25 cellular contexts compared by ENCODE assay signal in genomic region chr13:20349564-20350379, GRCh38.
DNase-seq lines count a peak whose midpoint lies in the region; ATAC-seq and TF ChIP-seq lines count a peak whose summit lies in the region.
"Had no signal": no experiment of that assay in that cellular context is flagged by ENCODE, and none has a peak within 500 bp of the region (broad histone marks: within the 10 kb centered on the region; RNA-seq: fewer than 3 reads in every experiment).

No MANE protein-coding gene starts in this region.

- no peaks in the 10 kb centered on the region for H3K27me3 Mint-ChIP-seq in endodermal cell (ENCODE audit: insufficient read depth)
- H3K27me3 Mint-ChIP-seq: progenitor cell of endocrine pancreas; stimulated activated naive CD8-positive, alpha-beta T cell treated with anti-CD3 and anti-CD28 coated beads, Interleukin-15, amount 100 ng/mL, for 72 hours had no signal

- no peak overlapping the region for H3K27ac ChIP-seq in right cardiac atrium (ENCODE audit: low read length)
- no peak overlapping the region for H3K27ac ChIP-seq in right atrium auricular region
- H3K27ac ChIP-seq in endodermal cell (ENCODE audit: low read depth, low read length), result peak overlapping the region; percentile 47
- no peak overlapping the region for H3K27ac ChIP-seq in osteoblast (ENCODE audit: low read depth, low read length)
- H3K27ac ChIP-seq in aorta (ENCODE audit: low read depth in 1 of 2, low read length in 2 of 2), result no peak overlapping the region
- H3K27ac ChIP-seq: esophagus muscularis mucosa, transverse colon had no signal

- DNase-seq in right cardiac atrium, result peak in 2 of 3 donors; percentile 34 to 54
- no peak for DNase-seq in right atrium auricular region (ENCODE audit: low spot score)
- peak; percentile 35 for DNase-seq in endodermal cell
- no peak for DNase-seq in osteoblast (ENCODE audit: insufficient read length, low spot score, missing footprints)
- DNase-seq in aorta, result peak; percentile 69 to 80
- DNase-seq in left colon, result no peak
- no peak for DNase-seq in occipital lobe (lab: John Stamatoyannopoulos, UW)
- DNase-seq: ACHN; activated CD4-positive, alpha-beta T cell treated with anti-CD3 and anti-CD28 coated beads, Interleukin-2, amount 50 U/mL, for 4 hours; activated naive CD4-positive, alpha-beta T cell treated with anti-CD3 and anti-CD28 coated beads, Interleukin-2, amount 10 ng/mL, durations not matched to agents 7 days and 5 days; effector memory CD4-positive, alpha-beta T cell; HCEC 1CT; islet precursor cell; NCI-H1436; NCI-H2081 treated with DMSO at 0.1 percent for 48 hours; NCI-H345; NCI-H748 treated with DMSO at 0.1 percent for 48 hours; stimulated activated naive CD8-positive, alpha-beta T cell treated with anti-CD3 and anti-CD28 coated beads, Interleukin-15, amount 100 ng/mL, for 72 hours; T-helper 1 cell; transverse colon had no signal

- no peak overlapping the region for H3K4me3 ChIP-seq in right cardiac atrium (ENCODE audit: low read length)
- H3K4me3 ChIP-seq in right atrium auricular region, result no peak overlapping the region
- H3K4me3 ChIP-seq in endodermal cell (ENCODE audit: low read length), result no peak overlapping the region
- no peak overlapping the region for H3K4me3 ChIP-seq in osteoblast (ENCODE audit: insufficient read depth, low read length)
- H3K4me3 ChIP-seq in aorta (ENCODE audit: low read length in 2 of 2), result no peak overlapping the region
- H3K4me3 ChIP-seq: esophagus muscularis mucosa, transverse colon had no signal

- ATAC-seq in right cardiac atrium, result no peak
- peak; percentile 82 for ATAC-seq in aorta (ENCODE audit: low FRiP score)
- ATAC-seq in GM18517 (IDR thresholded peaks at IDR 0.05; ENCODE audit: unreplicated experiment), result no peak
- ATAC-seq in left colon, result no peak
- ATAC-seq: stimulated activated naive CD8-positive, alpha-beta T cell treated with anti-CD3 and anti-CD28 coated beads, Interleukin-15, amount 100 ng/mL, for 72 hours had no signal

- 76% methylated on average over 17 of the region's 17 CpGs for WGBS in right cardiac atrium
- WGBS in endodermal cell (ENCODE audit: insufficient coverage in 1 of 2, insufficient read length in 1 of 2), 2 experiments, result 79 to 80% methylated on average over 7 to 17 of the region's 17 CpGs
- 35 to 36% methylated on average over 17 of the region's 17 CpGs for WGBS in aorta, 2 donors

- H3K4me2 ChIP-seq in osteoblast (ENCODE audit: insufficient read depth, low read length), result no peak overlapping the region

- no peaks in the 10 kb centered on the region for H3K79me2 ChIP-seq in osteoblast (ENCODE audit: insufficient read depth, low read length)

- no peaks in the 10 kb centered on the region for H4K20me1 ChIP-seq in osteoblast (ENCODE audit: insufficient read depth, low read length)

- no peaks in the 10 kb centered on the region for H3K4me1 ChIP-seq in right cardiac atrium (ENCODE audit: control insufficient read depth, insufficient read depth, low read length)
- no peaks in the 10 kb centered on the region for H3K4me1 ChIP-seq in right atrium auricular region
- H3K4me1 ChIP-seq in endodermal cell (ENCODE audit: control insufficient read depth, insufficient read depth, low read length), result no peaks in the 10 kb centered on the region
- peaks cover 15% of the 10 kb centered on the region for H3K4me1 ChIP-seq in osteoblast (ENCODE audit: insufficient read depth, low read length)
- H3K4me1 ChIP-seq in aorta (ENCODE audit: control insufficient read depth in 1 of 2, insufficient read depth in 2 of 2, low read length in 2 of 2), result no peaks in the 10 kb centered on the region
- H3K4me1 ChIP-seq: esophagus muscularis mucosa, transverse colon had no signal

- TF ChIP-seq CTCF in right atrium auricular region (IDR thresholded peaks at IDR 0.05) (no peak), endodermal cell (conservative IDR thresholded peaks at IDR 0.05) (no peak), osteoblast (IDR thresholded peaks at IDR 0.05; ENCODE audit: extremely low read depth, low read depth, low read length) (no peak)

- H3K9me3 ChIP-seq in right cardiac atrium (ENCODE audit: control insufficient read depth, low read length) (no peaks in the 10 kb centered on the region), right atrium auricular region (no peaks in the 10 kb centered on the region), endodermal cell (ENCODE audit: control insufficient read depth, low read length) (no peaks in the 10 kb centered on the region), osteoblast (ENCODE audit: low read depth, low read length) (no peaks in the 10 kb centered on the region), aorta (ENCODE audit: control insufficient read depth, low read length) (no peaks in the 10 kb centered on the region)
- H3K9me3 ChIP-seq: esophagus muscularis mucosa, transverse colon had no signal

- peak overlapping the region; percentile 20 for H2AFZ ChIP-seq in osteoblast (ENCODE audit: low read length)

- H3K36me3 ChIP-seq in right atrium auricular region, result no peaks in the 10 kb centered on the region
- no peaks in the 10 kb centered on the region for H3K36me3 ChIP-seq in endodermal cell (ENCODE audit: control insufficient read depth, insufficient read depth, low read length)
- H3K36me3 ChIP-seq in osteoblast (ENCODE audit: insufficient read depth, low read length), result no peaks in the 10 kb centered on the region
- H3K36me3 ChIP-seq in aorta (ENCODE audit: control insufficient read depth in 1 of 2, insufficient read depth in 2 of 2, low read length in 1 of 2), result no peaks in the 10 kb centered on the region
- H3K36me3 ChIP-seq: esophagus muscularis mucosa, transverse colon had no signal

- intact Hi-C loops in right cardiac atrium (cut with DNase I) (no loop called here), aorta (cut with DNase I) (no loop called here), left colon (cut with DNase I, micrococcal nuclease) (no loop called here)

- no peak overlapping the region for H3K27ac Mint-ChIP-seq in endodermal cell
- H3K27ac Mint-ChIP-seq: activated naive CD4-positive, alpha-beta T cell treated with anti-CD3 and anti-CD28 coated beads, Interleukin-2, amount 10 ng/mL, durations not matched to agents 7 days and 5 days; activated T-helper 1 cell treated with anti-CD3 and anti-CD28 coated beads, Interleukin-12 subunit alpha, Interleukin-12 subunit beta, Interleukin-2, Interleukin-4 antibody, amounts not matched to agents 30 ng/mL and 10 ng/mL and 1 ng/mL, durations not matched to agents 14 hours and 24 hours and 36 hours; progenitor cell of endocrine pancreas; stimulated activated naive CD8-positive, alpha-beta T cell treated with anti-CD3 and anti-CD28 coated beads, Interleukin-15, amount 100 ng/mL, for 72 hours had no signal

- H3K9ac ChIP-seq in endodermal cell (ENCODE audit: extremely low read depth, low read length, poor library complexity, severe bottlenecking), result no peak overlapping the region

- H3K4me1 Mint-ChIP-seq in endodermal cell, result no peaks in the 10 kb centered on the region
- H3K4me1 Mint-ChIP-seq: activated naive CD4-positive, alpha-beta T cell treated with anti-CD3 and anti-CD28 coated beads, Interleukin-2, amount 10 ng/mL, durations not matched to agents 7 days and 5 days had no signal

- H3K4me3 Mint-ChIP-seq in endodermal cell, result no peak overlapping the region
- H3K4me3 Mint-ChIP-seq: activated naive CD4-positive, alpha-beta T cell treated with anti-CD3 and anti-CD28 coated beads, Interleukin-2, amount 10 ng/mL, durations not matched to agents 7 days and 5 days; activated T-helper 1 cell treated with anti-CD3 and anti-CD28 coated beads, Interleukin-12 subunit alpha, Interleukin-12 subunit beta, Interleukin-2, Interleukin-4 antibody, amounts not matched to agents 30 ng/mL and 10 ng/mL and 1 ng/mL, durations not matched to agents 14 hours and 24 hours and 36 hours; neural crest cell; stimulated activated naive CD8-positive, alpha-beta T cell treated with anti-CD3 and anti-CD28 coated beads, Interleukin-15, amount 100 ng/mL, for 72 hours had no signal

- H3K36me3 Mint-ChIP-seq in endodermal cell (ENCODE audit: low read depth), result no peaks in the 10 kb centered on the region
- H3K36me3 Mint-ChIP-seq: activated naive CD4-positive, alpha-beta T cell treated with anti-CD3 and anti-CD28 coated beads, Interleukin-2, amount 10 ng/mL, durations not matched to agents 7 days and 5 days had no signal

- H3K27me3 ChIP-seq in right cardiac atrium (ENCODE audit: control insufficient read depth, insufficient read depth) (no peaks in the 10 kb centered on the region), right atrium auricular region (no peaks in the 10 kb centered on the region), endodermal cell (ENCODE audit: control insufficient read depth, insufficient read depth, low read length, poor library complexity, severe bottlenecking) (no peaks in the 10 kb centered on the region), osteoblast (ENCODE audit: insufficient read depth, low read length) (peaks cover 16% of the 10 kb centered on the region), aorta (ENCODE audit: control insufficient read depth in 1 of 2, insufficient read depth in 2 of 2, low read length in 1 of 2) (no peaks in the 10 kb centered on the region)
- H3K27me3 ChIP-seq: esophagus muscularis mucosa, transverse colon had no signal

- H3K9me3 Mint-ChIP-seq in endodermal cell, result no peaks in the 10 kb centered on the region
- H3K9me3 Mint-ChIP-seq: activated T-helper 1 cell treated with anti-CD3 and anti-CD28 coated beads, Interleukin-12 subunit alpha, Interleukin-12 subunit beta, Interleukin-2, Interleukin-4 antibody, amounts not matched to agents 30 ng/mL and 10 ng/mL and 1 ng/mL, durations not matched to agents 14 hours and 24 hours and 36 hours; neural crest cell; stimulated activated naive CD8-positive, alpha-beta T cell treated with anti-CD3 and anti-CD28 coated beads, Interleukin-15, amount 100 ng/mL, for 72 hours had no signal

Comparison
In these comparisons a context has a peak if more than half of its experiments do, and no peak if none do; other contexts are left out.
1. DNase-seq: peak in right cardiac atrium (2 of 3), endodermal cell (single experiment) and aorta (2 of 2); none in right atrium auricular region (single experiment), osteoblast (single experiment), left colon (0 of 2) and occipital lobe (single experiment).